Comparison of ENCODE assay signal across 19 cellular contexts in the genomic region with DNA sequence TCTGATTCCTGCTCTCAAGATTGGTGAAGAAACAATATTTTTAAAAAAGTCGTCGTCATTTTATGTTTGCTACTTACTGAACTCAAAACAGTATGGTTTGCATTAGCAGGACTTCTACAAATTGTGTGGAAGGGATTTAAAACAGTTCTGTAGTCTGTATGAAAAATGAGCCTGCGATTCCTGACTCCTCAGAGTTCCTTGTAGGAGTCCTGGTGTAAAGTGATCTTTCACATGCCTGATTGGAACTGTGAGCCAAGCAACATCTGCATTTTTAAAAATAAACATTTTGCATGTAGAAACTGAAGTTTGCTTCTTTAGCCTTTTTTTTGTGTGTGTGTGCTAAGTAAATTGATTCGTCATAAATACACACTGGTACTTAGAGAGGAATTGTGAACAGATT.
"Had no signal": no experiment of that assay in that cellular context is flagged by ENCODE, and none has a peak within 500 bp of the region (broad histone marks: within the 10 kb centered on the region; RNA-seq: fewer than 3 reads in every experiment).

No MANE protein-coding gene starts in this region.

- ATAC-seq: gastrocnemius medialis; heart right ventricle; left lobe of liver; natural killer cell; sciatic nerve; stimulated activated memory B cell treated with anti-CD40 and anti-IgM and Interleukin-4, amounts not matched to agents 10 μg/mL and 1 μg/mL and 100 μg/mL, for 72 hours had no signal

- H3K4me3 Mint-ChIP-seq: natural killer cell; stimulated activated memory B cell treated with anti-CD40 and anti-IgM and Interleukin-4, amounts not matched to agents 10 μg/mL and 1 μg/mL and 100 μg/mL, for 72 hours; stimulated activated naive CD8-positive, alpha-beta T cell treated with anti-CD3 and anti-CD28 coated beads, Interleukin-15, Interleukin-2, amounts not matched to agents 100 ng/mL and 50 ng/mL, for 24 hours had no signal

- H3K36me3 Mint-ChIP-seq: natural killer cell; stimulated activated memory B cell treated with anti-CD40 and anti-IgM and Interleukin-4, amounts not matched to agents 10 μg/mL and 1 μg/mL and 100 μg/mL, for 72 hours had no signal

- H3K27ac Mint-ChIP-seq: natural killer cell; stimulated activated memory B cell treated with anti-CD40 and anti-IgM and Interleukin-4, amounts not matched to agents 10 μg/mL and 1 μg/mL and 100 μg/mL, for 72 hours; stimulated activated naive CD8-positive, alpha-beta T cell treated with anti-CD3 and anti-CD28 coated beads, Interleukin-15, Interleukin-2, amounts not matched to agents 100 ng/mL and 50 ng/mL, for 24 hours had no signal

- H3K27me3 Mint-ChIP-seq: stimulated activated memory B cell treated with anti-CD40 and anti-IgM and Interleukin-4, amounts not matched to agents 10 μg/mL and 1 μg/mL and 100 μg/mL, for 72 hours had no signal

- H3K9me3 Mint-ChIP-seq: stimulated activated naive CD8-positive, alpha-beta T cell treated with anti-CD3 and anti-CD28 coated beads, Interleukin-15, Interleukin-2, amounts not matched to agents 100 ng/mL and 50 ng/mL, for 24 hours had no signal

- DNase-seq: cortex of kidney; effector memory CD4-positive, alpha-beta T cell; gastrocnemius medialis; heart right ventricle; hypothalamus; islet precursor cell; mammary epithelial cell; natural killer cell; spleen; stimulated activated CD4-positive, alpha-beta T cell treated with anti-CD3 and anti-CD28 coated beads, Interleukin-15, amount 100 ng/mL, for 24 hours; stimulated activated CD4-positive, alpha-beta T cell treated with anti-CD3 and anti-CD28 coated beads, Interleukin-1b, Interleukin-23, amount 100 ng/mL, for 48 hours; stimulated activated CD4-positive, alpha-beta T cell treated with anti-CD3 and anti-CD28 coated beads, Interleukin-4, amount 100 ng/mL, for 24 hours; tibial artery; upper lobe of left lung; uterus had no signal

- H3K4me1 Mint-ChIP-seq: natural killer cell; stimulated activated memory B cell treated with anti-CD40 and anti-IgM and Interleukin-4, amounts not matched to agents 10 μg/mL and 1 μg/mL and 100 μg/mL, for 72 hours had no signal
